ENCODE assay signal across 14 cellular contexts in genomic region chr22:48575567-48576332, GRCh38.
DNase-seq lines count a peak whose midpoint lies in the region; ATAC-seq and TF ChIP-seq lines count a peak whose summit lies in the region.
"Had no signal": no experiment of that assay in that cellular context is flagged by ENCODE, and none has a peak within 500 bp of the region (broad histone marks: within the 10 kb centered on the region; RNA-seq: fewer than 3 reads in every experiment).

No MANE protein-coding gene starts in this region.

- H3K9me3 ChIP-seq in heart left ventricle (peaks cover 0 to 12% (median 4%) of the 10 kb centered on the region in 12 donors), right atrium auricular region (peaks cover 0 to 13% of the 10 kb centered on the region in 2 donors), colonic mucosa (no peaks in the 10 kb centered on the region), neural cell (ENCODE audit: low read length) (peaks cover under 1% of the 10 kb centered on the region), T-helper 17 cell (ENCODE audit: control insufficient read depth, low read length, poor library complexity, severe bottlenecking) (no peaks in the 10 kb centered on the region)

- no peaks in the 10 kb centered on the region for H3K79me2 ChIP-seq in neural cell (replicated peaks; ENCODE audit: insufficient read depth, low read length)

- H3K9me2 ChIP-seq in neural cell (ENCODE audit: insufficient read depth, low read length): no peaks in the 10 kb centered on the region

- H3K4me3 Mint-ChIP-seq in T-helper 17 cell: no peak overlapping the region

- no peaks in the 10 kb centered on the region for H3K4me1 Mint-ChIP-seq in T-helper 17 cell

- DNase-seq in heart left ventricle (peak in 2 of 5 donors; percentile 6 to 39), right atrium auricular region (ENCODE audit: low spot score) (no peak), colonic mucosa (no peak), T-helper 17 cell (no peak), HuH-7 (ENCODE audit: low spot score) (no peak)
- no peak for DNase-seq in activated T-cell treated with anti-CD3 and anti-CD28 coated beads, Interleukin-2, amount 50 U/mL, for 1 hour
- DNase-seq: activated CD8-positive, alpha-beta memory T cell treated with anti-CD3 and anti-CD28 coated beads, Interleukin-2, amount 50 U/mL, for 4 hours; activated naive CD4-positive, alpha-beta T cell treated with anti-CD3 and anti-CD28 coated beads, Interleukin-2, amount 50 U/mL, for 16 hours; foreskin keratinocyte; immature natural killer cell; NCI-H2227 treated with DMSO at 0.1 percent for 48 hours had no signal

- H3K9ac ChIP-seq in colonic mucosa (ENCODE audit: low read depth in 2 of 2, low read length in 2 of 2) (no peak overlapping the region), neural cell (ENCODE audit: low read length) (peak overlapping the region; percentile 60)

- H3K4me3 ChIP-seq in heart left ventricle (peak overlapping the region in 7 of 12 donors; percentile 8 to 44 (median 30)), right atrium auricular region (peak overlapping the region in 1 of 2 donors; percentile 39), colonic mucosa (peak overlapping the region; percentile 7), neural cell (ENCODE audit: low read length) (peak overlapping the region; percentile 64), urinary bladder (ENCODE audit: low read depth, low read length) (peak overlapping the region; percentile 47)
- H3K4me3 ChIP-seq: K562 had no signal

- peaks cover 2% of the 10 kb centered on the region for H3K36me3 Mint-ChIP-seq in T-helper 17 cell (ENCODE audit: low read depth)
- H3K36me3 Mint-ChIP-seq: immature natural killer cell had no signal

- H3K27ac ChIP-seq in heart left ventricle (no peak overlapping the region), right atrium auricular region (no peak overlapping the region), colonic mucosa (no peak overlapping the region), neural cell (ENCODE audit: low read length) (no peak overlapping the region), urinary bladder (ENCODE audit: low read depth) (no peak overlapping the region)
- H3K27ac ChIP-seq: foreskin keratinocyte had no signal

- no peak overlapping the region for H2AFZ ChIP-seq in neural cell (ENCODE audit: low read depth, low read length)

- intact Hi-C loops in heart left ventricle (cut with DNase I): loop anchor here in 9 of 10 donors (1.0 to 10.0 kb wide), 8 partner anchors 729 to 1159 kb away; no protein-coding TSS in a partner anchor
- intact Hi-C loops in colonic mucosa (cut with DNase I): no loop called here

- H3K27me3 Mint-ChIP-seq in T-helper 17 cell: peaks cover 33% of the 10 kb centered on the region

- TF ChIP-seq POLR2A in heart left ventricle (IDR thresholded peaks at IDR 0.05): no peak

- ATAC-seq in heart left ventricle: no peak
- no peak for ATAC-seq in T-helper 17 cell
- ATAC-seq: K562 had no signal

- TF ChIP-seq RAD21 in neural cell (conservative IDR thresholded peaks at IDR 0.05): no peak

- H3K36me3 ChIP-seq in heart left ventricle (no peaks in the 10 kb centered on the region), right atrium auricular region (no peaks in the 10 kb centered on the region), colonic mucosa (no peaks in the 10 kb centered on the region), neural cell (ENCODE audit: insufficient read depth, low read length) (no peaks in the 10 kb centered on the region), urinary bladder (ENCODE audit: insufficient read depth) (no peaks in the 10 kb centered on the region)

- TF ChIP-seq CTCF in heart left ventricle (IDR thresholded peaks at IDR 0.05) (no peak), right atrium auricular region (IDR thresholded peaks at IDR 0.05) (no peak), colonic mucosa (IDR thresholded peaks at IDR 0.05) (no peak), neural cell (IDR thresholded peaks at IDR 0.05; ENCODE audit: poor library complexity, severe bottlenecking) (no peak)

- no peaks in the 10 kb centered on the region for H3F3A ChIP-seq in neural cell (ENCODE audit: insufficient read depth, low read length, poor library complexity, severe bottlenecking)

- no peak overlapping the region for H3K27ac Mint-ChIP-seq in T-helper 17 cell
- H3K27ac Mint-ChIP-seq: immature natural killer cell had no signal

- H3K4me1 ChIP-seq in heart left ventricle (peaks cover 0 to 13% (median 0%) of the 10 kb centered on the region in 12 donors), right atrium auricular region (no peaks in the 10 kb centered on the region), colonic mucosa (no peaks in the 10 kb centered on the region), urinary bladder (ENCODE audit: insufficient read depth) (peaks cover 5% of the 10 kb centered on the region)
- H3K4me1 ChIP-seq: foreskin keratinocyte had no signal

- peaks cover 17 to 47% (median 29%) of the 10 kb centered on the region in 9 donors for H3K27me3 ChIP-seq in heart left ventricle
- peaks cover 4 to 9% of the 10 kb centered on the region in 2 donors for H3K27me3 ChIP-seq in right atrium auricular region
- H3K27me3 ChIP-seq in colonic mucosa: peaks cover 27% of the 10 kb centered on the region
- no peaks in the 10 kb centered on the region for H3K27me3 ChIP-seq in neural cell (ENCODE audit: insufficient read depth, low read depth, low read length)

- no peak for TF ChIP-seq EP300 in neural cell (conservative IDR thresholded peaks at IDR 0.05; ENCODE audit: poor library complexity, severe bottlenecking)

- H3K4me2 ChIP-seq in neural cell (ENCODE audit: low read length): no peak overlapping the region

- H4K20me1 ChIP-seq in neural cell (ENCODE audit: insufficient read depth): no peaks in the 10 kb centered on the region

- 0 to 1% (median 1%) methylated on average over 1 to 124 of the region's 128 CpGs; no CpG with 5 or more reads in 1 of the 4 donors for WGBS in heart left ventricle, 4 donors
- under 1% methylated on average over 97 of the region's 128 CpGs for WGBS in urinary bladder

TF ChIP-seq in neural cell, 6 proteins besides CTCF, POLR2A, EP300 and RAD21:
- no peak for TF ChIP-seq EZH2 (IDR thresholded peaks at IDR 0.05; ENCODE audit: borderline replicate concordance, insufficient read depth, low read length, poor library complexity, severe bottlenecking)
- TF ChIP-seq REST (IDR thresholded peaks at IDR 0.05; ENCODE audit: borderline replicate concordance): no peak
- no peak for TF ChIP-seq POLR2AphosphoS5 (IDR thresholded peaks at IDR 0.05)
- TF ChIP-seq TAF1 (IDR thresholded peaks at IDR 0.05; ENCODE audit: low read depth): no peak
- TF ChIP-seq MXI1 (conservative IDR thresholded peaks at IDR 0.05; ENCODE audit: poor library complexity, severe bottlenecking): no peak
- no peak for TF ChIP-seq SMC3 (conservative IDR thresholded peaks at IDR 0.05; ENCODE audit: poor library complexity)
